25 cellular contexts compared by ENCODE assay signal in the genomic region with DNA sequence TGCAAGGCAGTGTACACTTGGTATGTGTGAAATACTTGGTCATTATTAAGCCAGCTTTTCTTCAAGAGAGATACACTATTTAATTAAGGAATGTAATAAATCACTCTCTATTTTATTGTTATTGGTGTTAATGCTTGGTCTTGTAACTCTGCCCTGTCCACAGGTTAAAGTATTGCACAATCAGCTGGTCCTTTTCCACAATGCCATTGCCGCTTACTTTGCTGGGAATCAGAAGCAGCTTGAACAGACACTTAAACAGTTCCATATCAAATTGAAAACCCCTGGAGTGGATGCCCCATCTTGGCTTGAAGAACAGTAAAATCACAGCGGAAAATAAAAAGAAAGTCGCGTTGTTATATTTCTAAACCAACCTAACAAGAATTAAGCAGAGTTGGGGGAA.
"Had no signal": no experiment of that assay in that cellular context is flagged by ENCODE, and none has a peak within 500 bp of the region (broad histone marks: within the 10 kb centered on the region; RNA-seq: fewer than 3 reads in every experiment).

No MANE protein-coding gene starts in this region.

- H3K27ac Mint-ChIP-seq: dendritic cell treated with granulocyte-macrophage colony-stimulating factor and Interleukin-4, amounts not matched to agents 40 ng/mL and 50 ng/mL, for 4 days; endodermal cell; naive thymus-derived CD8-positive, alpha-beta T cell; stimulated activated effector memory CD8-positive, alpha-beta T cell treated with anti-CD3 and anti-CD28 coated beads, Interleukin-12 subunit alpha, Interleukin-12 subunit beta, amount 100 ng/mL, for 72 hours had no signal

- H3K27me3 Mint-ChIP-seq: dendritic cell treated with granulocyte-macrophage colony-stimulating factor and Interleukin-4, amounts not matched to agents 40 ng/mL and 50 ng/mL, for 4 days; naive thymus-derived CD8-positive, alpha-beta T cell had no signal

- ATAC-seq: esophagus mucosa; gastrocnemius medialis; naive thymus-derived CD8-positive, alpha-beta T cell; pancreas; sciatic nerve; stimulated activated effector memory CD8-positive, alpha-beta T cell treated with anti-CD3 and anti-CD28 coated beads, Interleukin-12 subunit alpha, Interleukin-12 subunit beta, amount 100 ng/mL, for 72 hours had no signal

- H3K27me3 ChIP-seq: colonic mucosa, gastrocnemius medialis, neutrophil, pancreas, stomach, thyroid gland, vagina had no signal

- H3K4me1 ChIP-seq: colonic mucosa, gastrocnemius medialis, left ventricle myocardium inferior, lower lobe of right lung, pancreas, stomach, thyroid gland, vagina had no signal

- H3K36me3 ChIP-seq: colonic mucosa, gastrocnemius medialis, thyroid gland, vagina had no signal

- FAIRE-seq: keratinocyte, pancreas had no signal

- H3K4me1 Mint-ChIP-seq: endodermal cell; naive thymus-derived CD8-positive, alpha-beta T cell; stimulated activated effector memory CD8-positive, alpha-beta T cell treated with anti-CD3 and anti-CD28 coated beads, Interleukin-12 subunit alpha, Interleukin-12 subunit beta, amount 100 ng/mL, for 72 hours had no signal

- H3K9me3 ChIP-seq: colonic mucosa, gastrocnemius medialis, left ventricle myocardium inferior, lower lobe of right lung, neutrophil, pancreas, stomach, thyroid gland, vagina had no signal

- DNase-seq: colonic mucosa; effector CD8-positive, alpha-beta T cell; endodermal cell; foreskin fibroblast; gastrocnemius medialis; head of caudate nucleus; left ventricle myocardium inferior; lower lobe of right lung; naive thymus-derived CD8-positive, alpha-beta T cell; pancreas; stimulated activated CD4-positive, alpha-beta T cell treated with anti-CD3 and anti-CD28 coated beads, Interleukin-2, amount 100 ng/mL, for 24 hours; stimulated activated CD4-positive, alpha-beta T cell treated with anti-CD3 and anti-CD28 coated beads, Interleukin-4, amount 100 ng/mL, for 24 hours; stimulated activated naive CD4-positive, alpha-beta T cell treated with Interleukin-2 at 50 U/mL for 16 hours; stomach; trophoblast cell had no signal

- H3K27ac ChIP-seq: colonic mucosa, epithelial cell of prostate, gastrocnemius medialis, left ventricle myocardium inferior, lower lobe of right lung, neutrophil, pancreas, stomach, thyroid gland, vagina had no signal

- H3K4me3 ChIP-seq: colonic mucosa, gastrocnemius medialis, left ventricle myocardium inferior, lower lobe of right lung, pancreas, stomach, thyroid gland, vagina had no signal

- H3K9me3 Mint-ChIP-seq: dendritic cell treated with granulocyte-macrophage colony-stimulating factor and Interleukin-4, amounts not matched to agents 40 ng/mL and 50 ng/mL, for 4 days; endodermal cell; naive thymus-derived CD8-positive, alpha-beta T cell; neural crest cell; stimulated activated effector memory CD8-positive, alpha-beta T cell treated with anti-CD3 and anti-CD28 coated beads, Interleukin-12 subunit alpha, Interleukin-12 subunit beta, amount 100 ng/mL, for 72 hours had no signal

- H3K4me3 Mint-ChIP-seq: dendritic cell treated with granulocyte-macrophage colony-stimulating factor and Interleukin-4, amounts not matched to agents 40 ng/mL and 50 ng/mL, for 4 days; endodermal cell; naive thymus-derived CD8-positive, alpha-beta T cell; neural crest cell; stimulated activated effector memory CD8-positive, alpha-beta T cell treated with anti-CD3 and anti-CD28 coated beads, Interleukin-12 subunit alpha, Interleukin-12 subunit beta, amount 100 ng/mL, for 72 hours had no signal
